ENCODE assay signal across 1 cellular context in genomic region chr17:75475851-75476250, GRCh38.
TF ChIP-seq lines count a peak whose summit lies in the region.

No MANE protein-coding gene starts in this region.

TF ChIP-seq in SK-N-SH treated with all-trans-retinoic acid at 6 μM for 48 hours, 23 proteins besides CTCF, POLR2A, EP300 and RAD21 (continued from another document):
- TF ChIP-seq CREB5 (CRISPR knock-in tag; IDR thresholded peaks at IDR 0.05; ENCODE audit: low read depth): no peak
TF ChIP-seq in SK-N-SH treated with all-trans-retinoic acid at 6 μM for 48 hours: peak in this region for 0.
